8 cellular contexts compared by ENCODE assay signal in genomic region chr19:17094694-17095093, GRCh38. TPM values are rescaled to one million over a fixed set of nuclear protein-coding genes. Genes with fewer than 3 reads are reported as not detected.
DNase-seq lines count a peak whose midpoint lies in the region; ATAC-seq and TF ChIP-seq lines count a peak whose summit lies in the region.
"Not testable (repeated sequence)": the region's sequence is repeated elsewhere in the genome, so short reads cannot be mapped to it uniquely, and the experiment has no call there.

No MANE protein-coding gene starts in this region.

- H2AK5ac ChIP-seq in trophoblast cell (ENCODE audit: low read length): not testable (repeated sequence)

- H3K79me2 ChIP-seq in trophoblast cell (ENCODE audit: control insufficient read depth, insufficient read depth, low read length, poor library complexity): peaks cover 12% of the 10 kb centered on the region

- not testable (repeated sequence) for H3K14ac ChIP-seq in trophoblast cell (ENCODE audit: low read length)

- H3K27me3 ChIP-seq in BLaER1; adipocyte (replicated peaks; ENCODE audit: control insufficient read depth, insufficient read depth, low read length); heart right ventricle; lower lobe of right lung (ENCODE audit: low read depth); trophoblast cell (ENCODE audit: insufficient read depth, low read length); spleen (replicated peaks in 1 of 7); tibial artery: not testable (repeated sequence)

- not testable (repeated sequence) for TF ChIP-seq CTCF in coronary artery (IDR thresholded peaks at IDR 0.05); heart right ventricle (IDR thresholded peaks at IDR 0.05); lower lobe of right lung (IDR thresholded peaks at IDR 0.05); spleen (IDR thresholded peaks at IDR 0.05 in 8 of 11, conservative IDR thresholded peaks at IDR 0.05 in 3 of 11); tibial artery (IDR thresholded peaks at IDR 0.05)

- H4K91ac ChIP-seq in trophoblast cell (ENCODE audit: low read depth, low read length): not testable (repeated sequence)

- H3K4ac ChIP-seq in trophoblast cell (ENCODE audit: low read depth, low read length): peak overlapping the region; percentile 63

- H3K4me2 ChIP-seq in BLaER1: peak overlapping the region; percentile 29; the same call in 1 of the 2 replicates
- not testable (repeated sequence) for H3K4me2 ChIP-seq in trophoblast cell (ENCODE audit: low read length)

- not testable (repeated sequence) for H3K23ac ChIP-seq in trophoblast cell (ENCODE audit: low read length)

- not testable (repeated sequence) for DNase-seq in adipocyte (ENCODE audit: low read depth); coronary artery (ENCODE audit: low spot score); heart right ventricle; lower lobe of right lung; trophoblast cell; spleen
- peak in 1 of 2 donors; percentile 82 for DNase-seq in tibial artery

- 85 to 95% methylated on average over 3 of the region's 3 CpGs for WGBS in heart right ventricle, 2 donors
- no CpG with 5 or more reads among the region's 3 CpGs for WGBS in trophoblast cell (ENCODE audit: extremely low coverage, insufficient coverage, insufficient read length)
- WGBS in spleen, 5 donors: 84 to 97% (median 93%) methylated on average over 3 of the region's 3 CpGs

- not testable (repeated sequence) for H3K9ac ChIP-seq in BLaER1; trophoblast cell (ENCODE audit: low read length)
- peak overlapping the region; percentile 84 for H3K9ac ChIP-seq in adipocyte (ENCODE audit: low read length)

- H2AFZ ChIP-seq in trophoblast cell (ENCODE audit: insufficient read depth, low read length, poor library complexity): not testable (repeated sequence)

- peaks cover 14% of the 10 kb centered on the region for H3K79me1 ChIP-seq in trophoblast cell (ENCODE audit: low read length)

- H3K9me3 ChIP-seq in BLaER1; adipocyte (ENCODE audit: control insufficient read depth, low read length); heart right ventricle; lower lobe of right lung; trophoblast cell (ENCODE audit: insufficient read depth, low read depth, low read length); spleen; tibial artery: not testable (repeated sequence)

- not testable (repeated sequence) for H3K18ac ChIP-seq in trophoblast cell (ENCODE audit: low read length)

- H2BK12ac ChIP-seq in trophoblast cell (ENCODE audit: low read length): not testable (repeated sequence)

- H2BK5ac ChIP-seq in trophoblast cell (ENCODE audit: low read depth, low read length, poor library complexity): not testable (repeated sequence)

- H3K4me3 ChIP-seq in BLaER1; heart right ventricle; lower lobe of right lung; trophoblast cell (ENCODE audit: low read depth, low read length); spleen: not testable (repeated sequence)
- H3K4me3 ChIP-seq in adipocyte (ENCODE audit: low read length): peak overlapping the region; percentile 43
- peak overlapping the region; percentile 26 for H3K4me3 ChIP-seq in coronary artery
- H3K4me3 ChIP-seq in tibial artery: peak overlapping the region in 1 of 2 donors; percentile 31

- peaks cover 98% of the 10 kb centered on the region for H4K20me1 ChIP-seq in BLaER1

- H4K12ac ChIP-seq in trophoblast cell (ENCODE audit: low read depth, low read length): not testable (repeated sequence)

- H3K36me3 ChIP-seq in BLaER1: peaks cover 70% of the 10 kb centered on the region
- not testable (repeated sequence) for H3K36me3 ChIP-seq in adipocyte (ENCODE audit: control insufficient read depth, insufficient read depth, low read length, severe bottlenecking); lower lobe of right lung; trophoblast cell (ENCODE audit: control insufficient read depth in 1 of 2, insufficient read depth in 2 of 2, low read length in 2 of 2); tibial artery
- peaks cover 0 to 17% (median 0%) of the 10 kb centered on the region in 9 donors for H3K36me3 ChIP-seq in heart right ventricle
- peaks cover 0 to 40% (median 0%) of the 10 kb centered on the region in 6 donors for H3K36me3 ChIP-seq in spleen

- H4K8ac ChIP-seq in trophoblast cell (ENCODE audit: low read depth, low read length): not testable (repeated sequence)

- ATAC-seq in heart right ventricle, lower lobe of right lung: not testable (repeated sequence)

- peaks cover 43% of the 10 kb centered on the region for H3K4me1 ChIP-seq in BLaER1
- peaks cover 47% of the 10 kb centered on the region for H3K4me1 ChIP-seq in adipocyte (ENCODE audit: control insufficient read depth, insufficient read depth, low read length)
- H3K4me1 ChIP-seq in heart right ventricle: peaks cover 5 to 75% (median 47%) of the 10 kb centered on the region in 9 donors
- H3K4me1 ChIP-seq in lower lobe of right lung: peaks cover 71% of the 10 kb centered on the region
- peaks cover 27 to 33% of the 10 kb centered on the region in 2 experiments for H3K4me1 ChIP-seq in trophoblast cell (ENCODE audit: control insufficient read depth in 1 of 2, insufficient read depth in 2 of 2, low read length in 2 of 2)
- H3K4me1 ChIP-seq in spleen: peaks cover 52 to 89% (median 76%) of the 10 kb centered on the region in 6 donors
- peaks cover 3 to 79% (median 44%) of the 10 kb centered on the region in 4 donors for H3K4me1 ChIP-seq in tibial artery

- not testable (repeated sequence) for H2BK120ac ChIP-seq in trophoblast cell (ENCODE audit: insufficient read depth, low read length, poor library complexity)

- TF ChIP-seq POLR2A in spleen (IDR thresholded peaks at IDR 0.05): not testable (repeated sequence)

- intact Hi-C loops in heart right ventricle (cut with DNase I): loop anchor here in 2 of 10 donors (5.0 kb wide), 2 partner anchors 38 to 43 kb away; no protein-coding TSS in a partner anchor
- intact Hi-C loops in lower lobe of right lung (cut with DNase I); spleen (cut with DNase I; ENCODE audit: low total_unique reads); tibial artery (cut with DNase I; ENCODE audit: low total_unique reads): not testable (repeated sequence)

- H3K27ac ChIP-seq in BLaER1 (peak overlapping the region; percentile 18; the same call in 1 of the 2 replicates), coronary artery (peak overlapping the region; percentile 85 to 90), heart right ventricle (peak overlapping the region in 9 of 10 donors; percentile 21 to 74 (median 54)), lower lobe of right lung (peak overlapping the region; percentile 71), spleen (peak overlapping the region in 7 of 8 donors; percentile 69 to 89 (median 77)), tibial artery (peak overlapping the region; percentile 86 to 91)
- H3K27ac ChIP-seq in trophoblast cell (ENCODE audit: low read depth, low read length): not testable (repeated sequence)

RNA-seq across cellular contexts. Expression of gene MYO9B, which starts 19.1 kb away (rescaled TPM):
- total RNA-seq in heart right ventricle (10 to 100 TPM; 19.9 to 55.0 (median 27.5) TPM), lower lobe of right lung (205 TPM), spleen (100 to 1,000 TPM; 232 to 329 (median 281) TPM)
- polyA plus RNA-seq in heart right ventricle (10 to 100 TPM; 27.9 to 55.2 TPM), spleen (100 to 1,000 TPM in 2 of 3 donors, 10 to 100 TPM in 1; 70.5 to 192 (median 190) TPM)
- 64.1 and 65.1 TPM in 2 replicates for polyA plus RNA-seq in trophoblast cell (2013)

RNA-seq across cellular contexts. Expression of gene HAUS8, which starts 19.4 kb away (rescaled TPM):
- total RNA-seq in heart right ventricle (1 to 10 TPM; 2.0 to 9.1 (median 4.7) TPM), lower lobe of right lung (9.1 TPM), spleen (10 to 100 TPM in 5 of 7 donors, 1 to 10 TPM in 2; 7.7 to 15.3 (median 13.2) TPM)
- polyA plus RNA-seq in heart right ventricle (10 to 100 TPM in 1 of 2 donors, 1 to 10 TPM in 1; 4.4 to 10.2 TPM), spleen (10 to 100 TPM; 20.5 to 24.5 (median 22.6) TPM)
- polyA plus RNA-seq in trophoblast cell (2013): 31.7 and 32.6 TPM in 2 replicates
